Comparison of ENCODE assay signal across 21 cellular contexts in the genomic region with DNA sequence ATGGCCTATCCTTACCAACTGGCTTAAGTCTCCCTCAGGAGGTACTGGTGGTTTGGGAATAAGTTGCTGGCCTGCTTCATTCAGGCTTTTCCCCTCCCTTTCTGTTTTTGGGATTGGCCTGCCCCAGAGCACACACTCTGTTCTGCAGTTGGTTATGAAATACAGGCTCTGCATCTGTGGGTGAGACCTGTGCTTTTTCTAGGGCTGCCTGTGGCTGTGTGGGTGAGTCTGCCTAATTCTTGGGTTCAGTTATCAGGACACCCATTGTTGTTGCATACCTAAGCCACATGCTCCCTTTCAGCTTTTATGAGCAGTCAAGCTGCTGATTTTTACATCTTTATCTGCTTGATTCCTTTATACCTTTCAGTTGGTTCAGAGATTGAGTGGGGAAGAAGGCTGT. TPM values are rescaled to one million over a fixed set of nuclear protein-coding genes. Genes with fewer than 3 reads are reported as not detected.
"Had no signal": no experiment of that assay in that cellular context is flagged by ENCODE, and none has a peak within 500 bp of the region (broad histone marks: within the 10 kb centered on the region; RNA-seq: fewer than 3 reads in every experiment).

No MANE protein-coding gene starts in this region.

- H3K9me3 ChIP-seq: esophagus muscularis mucosa, gastroesophageal sphincter, heart left ventricle, tibial nerve had no signal

- H3K36me3 ChIP-seq: esophagus muscularis mucosa, gastroesophageal sphincter, heart left ventricle, tibial nerve had no signal

- H3K27me3 ChIP-seq: heart left ventricle, tibial nerve had no signal

- H3K27ac ChIP-seq: esophagus muscularis mucosa, gastroesophageal sphincter, heart left ventricle, tibial nerve had no signal

- H3K4me3 ChIP-seq: esophagus muscularis mucosa, gastroesophageal sphincter, heart left ventricle, tibial nerve had no signal

- H3K4me1 ChIP-seq: esophagus muscularis mucosa, gastroesophageal sphincter, heart left ventricle, tibial nerve had no signal

- DNase-seq: activated CD4-positive, alpha-beta T cell treated with anti-CD3 and anti-CD28 coated beads, Interleukin-2, amount 50 U/mL, for 4 hours; activated CD8-positive, alpha-beta memory T cell treated with anti-CD3 and anti-CD28 coated beads, Interleukin-2, amount 50 U/mL, for 48 hours; activated naive CD4-positive, alpha-beta T cell treated with anti-CD3 and anti-CD28 coated beads for 36 hours; activated naive CD8-positive, alpha-beta T cell treated with anti-CD3 and anti-CD28 coated beads, Interleukin-2, amount 10 ng/mL, durations not matched to agents 7 days and 5 days; activated T-cell treated with anti-CD3 and anti-CD28 coated beads, Interleukin-2, amount 50 U/mL, for 4 hours; amniotic stem cell; effector CD8-positive, alpha-beta T cell; heart left ventricle; left cardiac atrium; nephron progenitor cell; occipital lobe; posterior cingulate gyrus; stimulated activated CD4-positive, alpha-beta T cell treated with anti-CD3 and anti-CD28 coated beads, Interleukin-4, amount 100 ng/mL, for 24 hours; stimulated activated naive CD8-positive, alpha-beta T cell treated with anti-CD3 and anti-CD28 coated beads, Interleukin-15, amount 100 ng/mL, for 72 hours; T-helper 1 cell had no signal

RNA-seq across cellular contexts. Expression of a gene that starts 19.0 kb away (rescaled TPM):
- total RNA-seq: activated CD8-positive, alpha-beta memory T cell treated with anti-CD3 and anti-CD28 coated beads for 36 hours; activated naive CD4-positive, alpha-beta T cell treated with anti-CD3 and anti-CD28 coated beads for 36 hours; activated naive CD8-positive, alpha-beta T cell treated with anti-CD3 and anti-CD28 coated beads, Interleukin-2, amount 10 ng/mL, durations not matched to agents 7 days and 5 days; activated T-cell treated with anti-CD3 and anti-CD28 coated beads, Interleukin-2, amount 50 U/mL, for 4 hours; cardiac septum; esophagus muscularis mucosa; heart left ventricle; left cardiac atrium; occipital lobe; tibial nerve; WTC11 had no signal
- polyA plus RNA-seq: heart left ventricle had no signal
